Comparison of ENCODE assay signal across 12 cellular contexts in the genomic region with DNA sequence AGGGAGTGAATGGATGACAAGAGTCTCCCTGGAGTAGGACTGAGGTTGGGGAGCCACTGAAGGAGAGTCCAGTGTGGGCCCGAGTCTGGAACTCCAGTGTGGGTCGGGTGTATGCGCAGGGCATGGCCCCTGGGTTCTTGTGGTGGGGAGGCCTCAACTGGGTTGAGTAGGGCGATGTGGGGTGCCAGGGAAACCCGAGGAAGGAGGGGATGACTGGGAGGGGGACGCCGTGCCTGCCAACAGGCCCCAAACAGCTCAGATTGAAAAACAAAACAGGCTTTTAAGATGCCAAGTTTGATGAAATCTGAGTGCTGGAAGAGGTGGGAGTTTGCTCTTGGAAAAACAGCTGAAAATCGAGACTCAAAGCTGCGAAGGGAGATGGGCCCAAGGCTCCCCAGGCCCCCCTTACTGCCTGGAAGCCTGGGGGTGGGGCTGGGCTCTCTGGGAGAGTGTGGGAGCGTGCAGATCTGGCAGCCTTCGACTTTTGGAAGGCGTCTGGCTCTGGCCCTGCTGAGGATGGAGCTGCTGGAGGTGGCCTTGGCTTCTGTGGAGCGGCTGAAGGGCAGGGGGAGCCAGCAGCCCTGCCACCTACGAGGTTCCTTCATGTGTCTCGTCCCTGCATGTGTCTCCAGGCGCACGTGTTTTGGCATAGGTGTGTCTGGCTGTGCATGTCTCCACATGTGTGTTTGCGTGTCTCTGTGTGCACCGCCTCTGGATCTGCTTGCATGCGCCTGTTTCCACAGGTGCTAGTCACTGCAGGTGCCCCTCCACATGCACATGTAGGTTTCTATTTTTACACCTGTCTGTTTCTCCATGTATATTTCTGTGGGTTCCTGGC. TPM values are rescaled to one million over a fixed set of nuclear protein-coding genes. Genes with fewer than 3 reads are reported as not detected.
DNase-seq lines count a peak whose midpoint lies in the region; ATAC-seq, FAIRE-seq and TF ChIP-seq lines count a peak whose summit lies in the region.
"Had no signal": no experiment of that assay in that cellular context is flagged by ENCODE, and none has a peak within 500 bp of the region (broad histone marks: within the 10 kb centered on the region; RNA-seq: fewer than 3 reads in every experiment).

No MANE protein-coding gene starts in this region.

- H3K36me3 ChIP-seq in esophagus (ENCODE audit: control insufficient read depth in 2 of 2, insufficient read depth in 2 of 2, low read length in 1 of 2), result peaks cover under 1 to 33% of the 10 kb centered on the region in 2 donors
- no peaks in the 10 kb centered on the region for H3K36me3 ChIP-seq in ovary

- intact Hi-C loops in ovary (cut with DNase I), result no loop called here

- H3K4me3 ChIP-seq in esophagus (ENCODE audit: low read depth in 1 of 2, low read length in 2 of 2), result no peak overlapping the region
- no peak overlapping the region for H3K4me3 ChIP-seq in ovary
- H3K4me3 ChIP-seq: PC-9 had no signal

- no peak for TF ChIP-seq EP300 in ovary (IDR thresholded peaks at IDR 0.05)

- H3K9me3 ChIP-seq in esophagus (ENCODE audit: control insufficient read depth in 2 of 2, insufficient read depth in 1 of 2, low read depth in 1 of 2, low read length in 1 of 2) (no peaks in the 10 kb centered on the region), ovary (no peaks in the 10 kb centered on the region)

- DNase-seq in Ammon's horn (ENCODE audit: low spot score), result peak; percentile 41
- DNase-seq in NCI-H345 treated with DMSO at 0.1 percent for 48 hours (lab: John Stamatoyannopoulos, UW; ENCODE audit: unreplicated experiment), result peak; percentile 75
- peak; percentile 84 to 91 (median 88) for DNase-seq in ovary
- no peak for DNase-seq in RCC 7860 (ENCODE audit: low spot score)
- no peak for DNase-seq in NCI-H128 (lab: John Stamatoyannopoulos, UW; ENCODE audit: unreplicated experiment)
- no peak for DNase-seq in D721Med (ENCODE audit: insufficient read length, low spot score)
- DNase-seq: activated naive CD4-positive, alpha-beta T cell treated with anti-CD3 and anti-CD28 coated beads, Interleukin-2, amount 10 ng/mL, durations not matched to agents 7 days and 5 days; MM.1S had no signal

- ATAC-seq in GM19455 (IDR thresholded peaks at IDR 0.05; ENCODE audit: unreplicated experiment), result no peak

- peaks cover 15 to 44% of the 10 kb centered on the region in 2 donors for H3K4me1 ChIP-seq in esophagus (ENCODE audit: control insufficient read depth in 2 of 2, insufficient read depth in 2 of 2, low read length in 1 of 2)
- peaks cover 19% of the 10 kb centered on the region for H3K4me1 ChIP-seq in ovary (ENCODE audit: insufficient read depth)

- 43 to 49% methylated on average over 20 of the region's 20 CpGs for WGBS in esophagus, 2 donors
- WGBS in ovary, 3 donors, result 25 to 31% (median 27%) methylated on average over 20 of the region's 20 CpGs

- TF ChIP-seq POLR2A in ovary (IDR thresholded peaks at IDR 0.05), result no peak

- H3K27me3 ChIP-seq in esophagus (ENCODE audit: control insufficient read depth in 1 of 2, insufficient read depth in 2 of 2, low read length in 2 of 2) (no peaks in the 10 kb centered on the region), ovary (no peaks in the 10 kb centered on the region)

- H3K27ac ChIP-seq in esophagus (ENCODE audit: low read depth in 2 of 2, low read length in 1 of 2), result peak overlapping the region; percentile 75 to 91
- H3K27ac ChIP-seq in ovary, result peak overlapping the region; percentile 59 to 85
- H3K27ac ChIP-seq: PC-9 had no signal

- FAIRE-seq in RCC 7860 (lab: Jason Lieb, UNC) (no peak), D721Med (lab: Jason Lieb, UNC) (no peak)

- TF ChIP-seq CTCF in ovary (IDR thresholded peaks at IDR 0.05) (no peak), D721Med (IDR thresholded peaks at IDR 0.05; ENCODE audit: insufficient read depth, missing control alignments) (no peak)

RNA-seq across cellular contexts. Expression of gene PTPRF, which starts 33.3 kb away (rescaled TPM):
- polyA plus RNA-seq in esophagus (10 to 100 TPM; 62.7 to 69.9 TPM), ovary (10 to 100 TPM; 24.4 to 35.4 TPM)
- total RNA-seq in ovary, result 100 to 1,000 TPM in 3 of 7 donors, 10 to 100 TPM in 4; 26.3 to 165 (median 95.5) TPM
- total RNA-seq: CD4-positive, alpha-beta memory T cell had no signal
- polyA plus RNA-seq: CD4-positive, alpha-beta memory T cell had no signal

Comparison
In these comparisons a context has a peak if more than half of its experiments do, and no peak if none do; other contexts are left out.
1. DNase-seq: peak in Ammon's horn (single experiment), NCI-H345 treated with DMSO at 0.1 percent for 48 hours (single experiment) and ovary (5 of 5); none in RCC 7860 (single experiment), NCI-H128 (single experiment) and D721Med (single experiment).